In the genomic region with DNA sequence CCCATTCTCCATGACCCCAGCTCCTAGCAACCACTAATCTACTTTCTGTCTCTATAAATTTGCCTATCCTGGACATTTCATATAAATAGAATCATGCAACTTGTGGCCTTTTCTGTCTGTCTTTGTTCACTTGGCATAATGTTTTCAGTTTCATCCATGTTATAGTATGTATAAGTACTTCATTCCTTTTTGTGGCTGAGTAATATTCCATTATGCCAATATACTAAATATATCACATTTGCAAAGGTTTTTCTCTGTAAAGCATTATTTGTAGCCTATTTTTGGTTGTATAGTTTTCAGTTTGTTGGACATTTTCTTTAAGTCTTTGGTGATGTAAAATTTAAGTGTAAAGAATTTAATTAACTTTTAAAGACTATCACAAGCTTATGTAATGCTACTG, we compare ENCODE assay signal across 1 cellular context.
TF ChIP-seq lines count a peak whose summit lies in the region.

No MANE protein-coding gene starts in this region.

TF ChIP-seq in GM23338, 12 proteins besides CTCF, POLR2A, EP300 and RAD21 (continued from another document):
- TF ChIP-seq, protein P1, sequence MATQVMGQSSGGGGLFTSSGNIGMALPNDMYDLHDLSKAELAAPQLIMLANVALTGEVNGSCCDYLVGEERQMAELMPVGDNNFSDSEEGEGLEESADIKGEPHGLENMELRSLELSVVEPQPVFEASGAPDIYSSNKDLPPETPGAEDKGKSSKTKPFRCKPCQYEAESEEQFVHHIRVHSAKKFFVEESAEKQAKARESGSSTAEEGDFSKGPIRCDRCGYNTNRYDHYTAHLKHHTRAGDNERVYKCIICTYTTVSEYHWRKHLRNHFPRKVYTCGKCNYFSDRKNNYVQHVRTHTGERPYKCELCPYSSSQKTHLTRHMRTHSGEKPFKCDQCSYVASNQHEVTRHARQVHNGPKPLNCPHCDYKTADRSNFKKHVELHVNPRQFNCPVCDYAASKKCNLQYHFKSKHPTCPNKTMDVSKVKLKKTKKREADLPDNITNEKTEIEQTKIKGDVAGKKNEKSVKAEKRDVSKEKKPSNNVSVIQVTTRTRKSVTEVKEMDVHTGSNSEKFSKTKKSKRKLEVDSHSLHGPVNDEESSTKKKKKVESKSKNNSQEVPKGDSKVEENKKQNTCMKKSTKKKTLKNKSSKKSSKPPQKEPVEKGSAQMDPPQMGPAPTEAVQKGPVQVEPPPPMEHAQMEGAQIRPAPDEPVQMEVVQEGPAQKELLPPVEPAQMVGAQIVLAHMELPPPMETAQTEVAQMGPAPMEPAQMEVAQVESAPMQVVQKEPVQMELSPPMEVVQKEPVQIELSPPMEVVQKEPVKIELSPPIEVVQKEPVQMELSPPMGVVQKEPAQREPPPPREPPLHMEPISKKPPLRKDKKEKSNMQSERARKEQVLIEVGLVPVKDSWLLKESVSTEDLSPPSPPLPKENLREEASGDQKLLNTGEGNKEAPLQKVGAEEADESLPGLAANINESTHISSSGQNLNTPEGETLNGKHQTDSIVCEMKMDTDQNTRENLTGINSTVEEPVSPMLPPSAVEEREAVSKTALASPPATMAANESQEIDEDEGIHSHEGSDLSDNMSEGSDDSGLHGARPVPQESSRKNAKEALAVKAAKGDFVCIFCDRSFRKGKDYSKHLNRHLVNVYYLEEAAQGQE (IDR thresholded peaks at IDR 0.05; ENCODE audit: unreplicated experiment) = no peak
- TF ChIP-seq, protein P2, sequence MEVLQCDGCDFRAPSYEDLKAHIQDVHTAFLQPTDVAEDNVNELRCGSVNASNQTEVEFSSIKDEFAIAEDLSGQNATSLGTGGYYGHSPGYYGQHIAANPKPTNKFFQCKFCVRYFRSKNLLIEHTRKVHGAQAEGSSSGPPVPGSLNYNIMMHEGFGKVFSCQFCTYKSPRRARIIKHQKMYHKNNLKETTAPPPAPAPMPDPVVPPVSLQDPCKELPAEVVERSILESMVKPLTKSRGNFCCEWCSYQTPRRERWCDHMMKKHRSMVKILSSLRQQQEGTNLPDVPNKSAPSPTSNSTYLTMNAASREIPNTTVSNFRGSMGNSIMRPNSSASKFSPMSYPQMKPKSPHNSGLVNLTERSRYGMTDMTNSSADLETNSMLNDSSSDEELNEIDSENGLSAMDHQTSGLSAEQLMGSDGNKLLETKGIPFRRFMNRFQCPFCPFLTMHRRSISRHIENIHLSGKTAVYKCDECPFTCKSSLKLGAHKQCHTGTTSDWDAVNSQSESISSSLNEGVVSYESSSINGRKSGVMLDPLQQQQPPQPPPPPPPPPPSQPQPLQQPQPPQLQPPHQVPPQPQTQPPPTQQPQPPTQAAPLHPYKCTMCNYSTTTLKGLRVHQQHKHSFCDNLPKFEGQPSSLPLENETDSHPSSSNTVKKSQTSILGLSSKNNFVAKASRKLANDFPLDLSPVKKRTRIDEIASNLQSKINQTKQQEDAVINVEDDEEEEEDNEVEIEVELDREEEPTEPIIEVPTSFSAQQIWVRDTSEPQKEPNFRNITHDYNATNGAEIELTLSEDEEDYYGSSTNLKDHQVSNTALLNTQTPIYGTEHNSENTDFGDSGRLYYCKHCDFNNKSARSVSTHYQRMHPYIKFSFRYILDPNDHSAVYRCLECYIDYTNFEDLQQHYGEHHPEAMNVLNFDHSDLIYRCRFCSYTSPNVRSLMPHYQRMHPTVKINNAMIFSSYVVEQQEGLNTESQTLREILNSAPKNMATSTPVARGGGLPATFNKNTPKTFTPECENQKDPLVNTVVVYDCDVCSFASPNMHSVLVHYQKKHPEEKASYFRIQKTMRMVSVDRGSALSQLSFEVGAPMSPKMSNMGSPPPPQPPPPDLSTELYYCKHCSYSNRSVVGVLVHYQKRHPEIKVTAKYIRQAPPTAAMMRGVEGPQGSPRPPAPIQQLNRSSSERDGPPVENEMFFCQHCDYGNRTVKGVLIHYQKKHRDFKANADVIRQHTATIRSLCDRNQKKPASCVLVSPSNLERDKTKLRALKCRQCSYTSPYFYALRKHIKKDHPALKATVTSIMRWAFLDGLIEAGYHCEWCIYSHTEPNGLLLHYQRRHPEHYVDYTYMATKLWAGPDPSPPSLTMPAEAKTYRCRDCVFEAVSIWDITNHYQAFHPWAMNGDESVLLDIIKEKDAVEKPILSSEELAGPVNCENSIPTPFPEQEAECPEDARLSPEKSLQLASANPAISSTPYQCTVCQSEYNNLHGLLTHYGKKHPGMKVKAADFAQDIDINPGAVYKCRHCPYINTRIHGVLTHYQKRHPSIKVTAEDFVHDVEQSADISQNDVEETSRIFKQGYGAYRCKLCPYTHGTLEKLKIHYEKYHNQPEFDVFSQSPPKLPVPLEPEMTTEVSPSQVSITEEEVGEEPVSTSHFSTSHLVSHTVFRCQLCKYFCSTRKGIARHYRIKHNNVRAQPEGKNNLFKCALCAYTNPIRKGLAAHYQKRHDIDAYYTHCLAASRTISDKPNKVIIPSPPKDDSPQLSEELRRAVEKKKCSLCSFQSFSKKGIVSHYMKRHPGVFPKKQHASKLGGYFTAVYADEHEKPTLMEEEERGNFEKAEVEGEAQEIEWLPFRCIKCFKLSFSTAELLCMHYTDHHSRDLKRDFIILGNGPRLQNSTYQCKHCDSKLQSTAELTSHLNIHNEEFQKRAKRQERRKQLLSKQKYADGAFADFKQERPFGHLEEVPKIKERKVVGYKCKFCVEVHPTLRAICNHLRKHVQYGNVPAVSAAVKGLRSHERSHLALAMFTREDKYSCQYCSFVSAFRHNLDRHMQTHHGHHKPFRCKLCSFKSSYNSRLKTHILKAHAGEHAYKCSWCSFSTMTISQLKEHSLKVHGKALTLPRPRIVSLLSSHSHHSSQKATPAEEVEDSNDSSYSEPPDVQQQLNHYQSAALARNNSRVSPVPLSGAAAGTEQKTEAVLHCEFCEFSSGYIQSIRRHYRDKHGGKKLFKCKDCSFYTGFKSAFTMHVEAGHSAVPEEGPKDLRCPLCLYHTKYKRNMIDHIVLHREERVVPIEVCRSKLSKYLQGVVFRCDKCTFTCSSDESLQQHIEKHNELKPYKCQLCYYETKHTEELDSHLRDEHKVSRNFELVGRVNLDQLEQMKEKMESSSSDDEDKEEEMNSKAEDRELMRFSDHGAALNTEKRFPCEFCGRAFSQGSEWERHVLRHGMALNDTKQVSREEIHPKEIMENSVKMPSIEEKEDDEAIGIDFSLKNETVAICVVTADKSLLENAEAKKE (CRISPR knock-in tag; IDR thresholded peaks at IDR 0.05) = no peak
- TF ChIP-seq, protein P3, sequence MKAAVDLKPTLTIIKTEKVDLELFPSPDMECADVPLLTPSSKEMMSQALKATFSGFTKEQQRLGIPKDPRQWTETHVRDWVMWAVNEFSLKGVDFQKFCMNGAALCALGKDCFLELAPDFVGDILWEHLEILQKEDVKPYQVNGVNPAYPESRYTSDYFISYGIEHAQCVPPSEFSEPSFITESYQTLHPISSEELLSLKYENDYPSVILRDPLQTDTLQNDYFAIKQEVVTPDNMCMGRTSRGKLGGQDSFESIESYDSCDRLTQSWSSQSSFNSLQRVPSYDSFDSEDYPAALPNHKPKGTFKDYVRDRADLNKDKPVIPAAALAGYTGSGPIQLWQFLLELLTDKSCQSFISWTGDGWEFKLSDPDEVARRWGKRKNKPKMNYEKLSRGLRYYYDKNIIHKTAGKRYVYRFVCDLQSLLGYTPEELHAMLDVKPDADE (IDR thresholded peaks at IDR 0.05) = no peak
- TF ChIP-seq EZH2 (IDR thresholded peaks at IDR 0.05; ENCODE audit: low read depth, unreplicated experiment) (no peak), NANOG (IDR thresholded peaks at IDR 0.05; ENCODE audit: borderline replicate concordance) (no peak), STAT1 (IDR thresholded peaks at IDR 0.05; ENCODE audit: unreplicated experiment) (no peak), ZNF114 (CRISPR knock-in tag; IDR thresholded peaks at IDR 0.05) (no peak), ZNF331 (CRISPR knock-in tag; IDR thresholded peaks at IDR 0.05; ENCODE audit: low read depth) (no peak), CREB1 (CRISPR knock-in tag; IDR thresholded peaks at IDR 0.05; ENCODE audit: low read depth) (no peak)
TF ChIP-seq in GM23338: peak in this region for 0.
